Comparison of ENCODE assay signal across 26 cellular contexts in genomic region chr1:25532970-25533369, GRCh38. TPM values are rescaled to one million over a fixed set of nuclear protein-coding genes. Genes with fewer than 3 reads are reported as not detected.
A peak's percentile ranks its signal among the peaks of the same experiment; 100 is the strongest.
DNase-seq lines count a peak whose midpoint lies in the region; ATAC-seq and TF ChIP-seq lines count a peak whose summit lies in the region.
"Had no signal": no experiment of that assay in that cellular context is flagged by ENCODE, and none has a peak within 500 bp of the region (broad histone marks: within the 10 kb centered on the region; RNA-seq: fewer than 3 reads in every experiment).

No MANE protein-coding gene starts in this region.

- H3K4me3 ChIP-seq in GM12864 (ENCODE audit: low read depth, low read length) (no peak overlapping the region), A673 (ENCODE audit: low read depth, low read length, poor library complexity, severe bottlenecking) (no peak overlapping the region)
- H3K4me3 ChIP-seq: A549, GM23338, HAP-1, SK-N-MC had no signal

- TF ChIP-seq CTCF in GM12864 (IDR thresholded peaks at IDR 0.05; ENCODE audit: low read depth, low read length, missing control alignments) (peak; percentile 8), GM20000 (IDR thresholded peaks at IDR 0.05; ENCODE audit: extremely low read depth, missing control alignments) (peak; percentile 5), VCaP (conservative IDR thresholded peaks at IDR 0.05) (peak; percentile 39), foreskin keratinocyte (conservative IDR thresholded peaks at IDR 0.05) (peak; percentile 34), A673 (conservative IDR thresholded peaks at IDR 0.05; ENCODE audit: low read depth, low read length) (no peak)

- no TSS peak for BruUV-seq in A673 (replicated peaks; lab: Mats Ljungman, UMichigan)

- no peak for DNase-seq in GM12864 (ENCODE audit: low read depth)
- no peak for DNase-seq in GM20000 (ENCODE audit: low spot score)
- no peak for DNase-seq in foreskin keratinocyte
- no peak for DNase-seq in KG1 (lab: John Stamatoyannopoulos, UW)
- no peak for DNase-seq in glomerular visceral epithelial cell (ENCODE audit: extremely low spot score)
- DNase-seq in NCI-H774 (lab: John Stamatoyannopoulos, UW) = no peak
- DNase-seq in A673 (ENCODE audit: low spot score) = no peak
- DNase-seq: CD8-positive, alpha-beta memory T cell; DMS 273 treated with DMSO at 0.1 percent for 48 hours; DMS79 treated with DMSO at 0.1 percent for 48 hours; GF-D8; Kasumi-1; MV-4-11; NCI-H1105 treated with DMSO at 0.1 percent for 48 hours; NCI-H146; NCI-H2029; NCI-H524 treated with DMSO at 0.1 percent for 48 hours; NCI-H82; OCI-M1; SIG-M5 had no signal

- H3K27ac ChIP-seq in VCaP (no peak overlapping the region), foreskin keratinocyte (no peak overlapping the region), A673 (ENCODE audit: low read depth, low read length, poor library complexity, severe bottlenecking) (no peak overlapping the region)
- H3K27ac ChIP-seq: A549, C4-2B, SK-N-MC had no signal

- intact Hi-C loops in A673 (cut with micrococcal nuclease; ENCODE audit: unreplicated experiment) = no loop called here

- H3K27me3 ChIP-seq in foreskin keratinocyte (peaks cover 15% of the 10 kb centered on the region), A673 (replicated peaks; ENCODE audit: insufficient read depth, low read depth, low read length, poor library complexity) (no peaks in the 10 kb centered on the region)

- H3K9me3 ChIP-seq in A673 (ENCODE audit: low read depth, low read length, poor library complexity, severe bottlenecking) = no peaks in the 10 kb centered on the region
- H3K9me3 ChIP-seq: A549, HAP-1 had no signal

- POLR2A ChIA-PET in A673 (lab: Charles Lee; ENCODE audit: low non-redundant PET) = no interaction called here

- H3K4me1 ChIP-seq in foreskin keratinocyte = no peaks in the 10 kb centered on the region
- no peaks in the 10 kb centered on the region for H3K4me1 ChIP-seq in A673 (ENCODE audit: insufficient read depth, low read length, poor library complexity, severe bottlenecking)
- H3K4me1 ChIP-seq: HAP-1 had no signal

- no peak for ATAC-seq in foreskin keratinocyte
- ATAC-seq: A549, GM23338 had no signal

- H3K36me3 ChIP-seq in A673 (ENCODE audit: insufficient read depth, low read length, poor library complexity, severe bottlenecking) = no peaks in the 10 kb centered on the region
- H3K36me3 ChIP-seq: HAP-1 had no signal

- CTCF ChIA-PET in A673 (lab: Charles Lee) = no interaction called here

RNA-seq across cellular contexts. Expression of gene LDLRAP1, which starts 10.4 kb away (rescaled TPM):
- 21.5 and 23.3 TPM in 2 replicates for total RNA-seq in foreskin keratinocyte
- polyA plus RNA-seq in foreskin keratinocyte = 18.7 and 18.8 TPM in 2 replicates
- 5.5 and 9.4 TPM in 2 replicates for total RNA-seq in A673 (2021)
